15 cellular contexts compared by ENCODE assay signal in genomic region chr1:1185101-1185765, GRCh38. TPM values are rescaled to one million over a fixed set of nuclear protein-coding genes. Genes with fewer than 3 reads are reported as not detected.
DNase-seq lines count a peak whose midpoint lies in the region; ATAC-seq, FAIRE-seq and TF ChIP-seq lines count a peak whose summit lies in the region.
"Had no signal": no experiment of that assay in that cellular context is flagged by ENCODE, and none has a peak within 500 bp of the region (broad histone marks: within the 10 kb centered on the region; RNA-seq: fewer than 3 reads in every experiment).

No MANE protein-coding gene starts in this region.

- H3K9me3 ChIP-seq in GM12878 (replicated peaks; ENCODE audit: control insufficient read depth, insufficient read depth, low read length) (no peaks in the 10 kb centered on the region), stomach (no peaks in the 10 kb centered on the region)
- H3K9me3 ChIP-seq: sigmoid colon had no signal

- no peak for TF ChIP-seq RAD21 in GM12878 (IDR thresholded peaks at IDR 0.05; ENCODE audit: insufficient read depth, low read depth, low read length)

- TF ChIP-seq EP300 in GM12878 (IDR thresholded peaks at IDR 0.05; ENCODE audit: borderline replicate concordance in 1 of 2, control insufficient read depth in 1 of 2, low read depth in 2 of 2, low read length in 2 of 2) (no peak), stomach (IDR thresholded peaks at IDR 0.05) (no peak)

- CTCF ChIA-PET in GM12878 (lab: Yijun Ruan, JAX) = no interaction called here

- H3K36me3 ChIP-seq in H7 (replicated peaks; ENCODE audit: control insufficient read depth, insufficient read depth, low read length) (no peaks in the 10 kb centered on the region), GM12878 (ENCODE audit: control insufficient read depth in 2 of 2, insufficient read depth in 2 of 2, low read length in 1 of 2) (no peaks in the 10 kb centered on the region), stomach (no peaks in the 10 kb centered on the region)
- H3K36me3 ChIP-seq: sigmoid colon had no signal

- TF ChIP-seq POLR2A in GM12878 (IDR thresholded peaks at IDR 0.05; ENCODE audit: low read depth, low read length) (no peak), stomach (IDR thresholded peaks at IDR 0.05) (no peak)

- no peaks in the 10 kb centered on the region for H3K4me1 ChIP-seq in GM12878 (ENCODE audit: control insufficient read depth, insufficient read depth, low read length)
- no peaks in the 10 kb centered on the region for H3K4me1 ChIP-seq in stomach
- H3K4me1 ChIP-seq: sigmoid colon had no signal

- no peak overlapping the region for H3K4me2 ChIP-seq in GM12878 (ENCODE audit: control insufficient read depth, insufficient read depth)

- intact Hi-C loops in GM12878 (cut with micrococcal nuclease; ENCODE audit: unreplicated experiment) = no loop called here
- intact Hi-C loops in stomach (cut with DNase I; ENCODE audit: low total_unique reads) = no loop called here

- ATAC-seq in GM12878 = no peak; the same call in 2 of the 3 replicates
- ATAC-seq: activated CD8-positive, alpha-beta T cell treated with anti-CD3 and anti-CD28 coated beads, Interleukin-2, amount 10 ng/mL, durations not matched to agents 7 days and 5 days had no signal

- FAIRE-seq in GM12878 (lab: Jason Lieb, UNC) = no peak

- RAD21 ChIA-PET in GM12878 (lab: Charles Lee; ENCODE audit: unreplicated experiment) = no interaction called here

- H4K20me1 ChIP-seq in GM12878 (ENCODE audit: control insufficient read depth, insufficient read depth) = no peaks in the 10 kb centered on the region

- no peaks in the 10 kb centered on the region for H3K79me2 ChIP-seq in GM12878 (ENCODE audit: control insufficient read depth, insufficient read depth, low read length)

- no TSS peak for BruUV-seq in GM12878 (replicated peaks; lab: Mats Ljungman, UMichigan)

- POLR2A ChIA-PET in GM12878 (lab: Charles Lee) = no interaction called here

- peak; percentile 55 for DNase-seq in H7
- DNase-seq in GM12878 (ENCODE audit: low read depth, low spot score) = no peak
- peak; percentile 6 for DNase-seq in inferior parietal cortex (ENCODE audit: extremely low spot score)
- DNase-seq in pons (ENCODE audit: low spot score) = peak; percentile 56
- DNase-seq in stomach = no peak
- DNase-seq in dedifferentiated amniotic fluid mesenchymal stem cell (ENCODE audit: extremely low spot score) = no peak
- DNase-seq in cortex of kidney (lab: John Stamatoyannopoulos, UW) = no peak
- DNase-seq in effector CD8-positive, alpha-beta T cell (lab: John Stamatoyannopoulos, UW) = no peak
- DNase-seq: activated CD8-positive, alpha-beta T cell treated with anti-CD3 and anti-CD28 coated beads, Interleukin-2, amount 10 ng/mL, durations not matched to agents 7 days and 5 days; activated gamma-delta T cell; NCI-H1092; sigmoid colon; stimulated activated naive CD4-positive, alpha-beta T cell treated with Interleukin-2 at 50 U/mL for 16 hours had no signal

- H3K27me3 ChIP-seq in H7 (ENCODE audit: control insufficient read depth, insufficient read depth, low read length) = no peaks in the 10 kb centered on the region
- no peaks in the 10 kb centered on the region; a peak in 1 of 4 replicates for H3K27me3 ChIP-seq in GM12878 (replicated peaks in 1 of 2; ENCODE audit: control insufficient read depth in 2 of 2, insufficient read depth in 2 of 2, low read length in 1 of 2)
- peaks cover 0 to 31% (median 0%) of the 10 kb centered on the region in 3 donors for H3K27me3 ChIP-seq in stomach

- H3K27ac ChIP-seq in GM12878 (ENCODE audit: control insufficient read depth, insufficient read depth) (no peak overlapping the region), stomach (no peak overlapping the region)
- H3K27ac ChIP-seq: sigmoid colon had no signal

- no peak overlapping the region for H3K4me3 ChIP-seq in H7 (ENCODE audit: insufficient read depth, low read depth, low read length)
- no peak overlapping the region for H3K4me3 ChIP-seq in GM12878
- H3K4me3 ChIP-seq in stomach = no peak overlapping the region
- H3K4me3 ChIP-seq: sigmoid colon had no signal

- no peak overlapping the region for H2AFZ ChIP-seq in GM12878 (ENCODE audit: control insufficient read depth, low read depth, low read length)

- SMC1A ChIA-PET in GM12878 (lab: Charles Lee; ENCODE audit: uncharacterized antibody, unreplicated experiment) = no interaction called here

- in situ Hi-C loops in GM12878 (cut with MboI) = no loop called here

- WGBS in GM12878 (ENCODE audit: insufficient coverage, insufficient replicate concordance, low lambda C conversion rate, missing lambda C conversion rate) = 59% methylated on average over 30 of the region's 31 CpGs
- WGBS in stomach, 5 donors = 85 to 92% (median 90%) methylated on average over 26 to 31 of the region's 31 CpGs

- no peak for TF ChIP-seq CTCF in GM12878 (IDR thresholded peaks at IDR 0.05 in 2 of 3, conservative IDR thresholded peaks at IDR 0.05 in 1 of 3; ENCODE audit: control insufficient read depth in 2 of 3, extremely low read depth in 1 of 3, insufficient read depth in 1 of 3, low read depth in 3 of 3, low read length in 3 of 3)
- no peak for TF ChIP-seq CTCF in stomach (IDR thresholded peaks at IDR 0.05)

- no peak overlapping the region for H3K9ac ChIP-seq in GM12878 (ENCODE audit: control insufficient read depth, insufficient read depth, low read length)

RNA-seq across cellular contexts. Expression of gene TTLL10, which starts 11.6 kb away (rescaled TPM):
- total RNA-seq in H7 (2014; rRNA removed; shearing (Covaris generic)) = not detected in 2 replicates
- total RNA-seq in GM12878 (2013; cell fraction: nucleolus; rRNA removed) = not detected in 2 replicates
- total RNA-seq in GM12878 (2014; rRNA removed) (not detected in 2 replicates), GM12878 (2014; rRNA removed; fragmentation: Illumina TruSeq; extraction: Trizol) (not detected in 2 replicates), GM12878 (2021) (not detected in 2 replicates), stomach (1 to 10 TPM in 1 of 5 donors, not detected in 4; 6.4 TPM)
- not detected for polyA plus RNA-seq in GM12878 (2011; ENCODE audit: low read depth)
- polyA plus RNA-seq in GM12878 (2011; rRNA removed) (not detected in 2 replicates), GM12878 (2014; fragmentation: Illumina TruSeq; extraction: Trizol) (not detected in 2 replicates), GM12878 (2014; fragmentation: Nextera tagmentation; extraction: Ambion mirVana) (not detected), GM12878 (2014; rRNA removed) (not detected in 2 replicates), GM12878 (2016; fragmentation: Nextera tagmentation; extraction: Ambion mirVana) (not detected), stomach (under 1 TPM in 2 of 3 donors, not detected in 1; 0.13 to 0.46 TPM)
- not detected in 2 replicates for polyA plus RNA-seq in GM12878 (2011; cell fraction: cytosol; rRNA removed)
- polyA plus RNA-seq in GM12878 (2011; cell fraction: nucleus; rRNA removed) = not detected in 2 replicates
- polyA plus RNA-seq in GM12878 (2012) = not detected in 2 replicates
- not detected in 2 replicates for polyA minus RNA-seq in GM12878 (2011; rRNA and poly(A)+ RNA removed)
- not detected in 2 replicates for polyA minus RNA-seq in GM12878 (2011; cell fraction: cytosol; rRNA and poly(A)+ RNA removed)
- polyA minus RNA-seq in GM12878 (2011; cell fraction: nucleus; rRNA and poly(A)+ RNA removed) = not detected in 2 replicates
- total RNA-seq: fibroblast of villous mesenchyme, H4, sigmoid colon had no signal

RNA-seq across cellular contexts. Expression of gene TNFRSF18, which starts 21.2 kb away (rescaled TPM):
- not detected in 2 replicates for total RNA-seq in H7 (2014; rRNA removed; shearing (Covaris generic))
- 10.6 and 12.0 TPM in 2 replicates for total RNA-seq in GM12878 (2013; cell fraction: nucleolus; rRNA removed)
- total RNA-seq in GM12878 (2014; rRNA removed) = 4.6 and 4.8 TPM in 2 replicates
- 0.37 and 0.72 TPM in 2 replicates for total RNA-seq in GM12878 (2014; rRNA removed; fragmentation: Illumina TruSeq; extraction: Trizol)
- total RNA-seq in GM12878 (2021) = 6.1 and 6.3 TPM in 2 replicates
- 1.9 TPM for polyA plus RNA-seq in GM12878 (2011; ENCODE audit: low read depth)
- polyA plus RNA-seq in GM12878 (2011; rRNA removed) = 2.0 and 4.5 TPM in 2 replicates
- polyA plus RNA-seq in GM12878 (2011; cell fraction: cytosol; rRNA removed) = 8.1 and 12.6 TPM in 2 replicates
- 21.6 and 27.6 TPM in 2 replicates for polyA plus RNA-seq in GM12878 (2011; cell fraction: nucleus; rRNA removed)
- 5.4 and 5.5 TPM in 2 replicates for polyA plus RNA-seq in GM12878 (2012)
- 0.53 TPM in 1 of 2 replicates, not detected in the other for polyA plus RNA-seq in GM12878 (2014; fragmentation: Illumina TruSeq; extraction: Trizol)
- under 1 TPM in 1 of 2 experiments, not detected in 1; 0.18 TPM for polyA plus RNA-seq in GM12878 (2014; fragmentation: Nextera tagmentation; extraction: Ambion mirVana)
- polyA plus RNA-seq in GM12878 (2014; rRNA removed) = 7.0 and 7.5 TPM in 2 replicates
- polyA plus RNA-seq in GM12878 (2016; fragmentation: Nextera tagmentation; extraction: Ambion mirVana) = 1 to 10 TPM; 1.3 to 1.5 TPM
- 1.2 and 5.0 TPM in 2 replicates for polyA minus RNA-seq in GM12878 (2011; rRNA and poly(A)+ RNA removed)
- 1.4 and 4.8 TPM in 2 replicates for polyA minus RNA-seq in GM12878 (2011; cell fraction: cytosol; rRNA and poly(A)+ RNA removed)
- 1.7 and 2.2 TPM in 2 replicates for polyA minus RNA-seq in GM12878 (2011; cell fraction: nucleus; rRNA and poly(A)+ RNA removed)
- 10 to 100 TPM in 1 of 5 donors, 1 to 10 TPM in 1, not detected in 3; 1.7 to 11.9 TPM for total RNA-seq in stomach
- 1 to 10 TPM in 1 of 3 donors, under 1 TPM in 1, not detected in 1; 0.37 to 3.6 TPM for polyA plus RNA-seq in stomach
- total RNA-seq: fibroblast of villous mesenchyme, H4 had no signal

RNA-seq across cellular contexts. Expression of gene TNFRSF4, which starts 28.7 kb away (rescaled TPM):
- 0.07 and 0.89 TPM in 2 replicates for total RNA-seq in H7 (2014; rRNA removed; shearing (Covaris generic))
- 8.5 and 8.7 TPM in 2 replicates for total RNA-seq in GM12878 (2013; cell fraction: nucleolus; rRNA removed)
- total RNA-seq in GM12878 (2014; rRNA removed) (6.2 and 6.9 TPM in 2 replicates), GM12878 (2014; rRNA removed; fragmentation: Illumina TruSeq; extraction: Trizol) (0.51 and 0.67 TPM in 2 replicates), GM12878 (2021) (6.1 and 6.5 TPM in 2 replicates), stomach (under 1 TPM in 1 of 5 donors, not detected in 4; 0.55 TPM)
- 0.39 TPM for polyA plus RNA-seq in GM12878 (2011; ENCODE audit: low read depth)
- polyA plus RNA-seq in GM12878 (2011; rRNA removed) (0.33 TPM in 1 of 2 replicates, not detected in the other), GM12878 (2014; fragmentation: Illumina TruSeq; extraction: Trizol) (0.24 TPM in 1 of 2 replicates, not detected in the other), GM12878 (2014; fragmentation: Nextera tagmentation; extraction: Ambion mirVana) (under 1 TPM in 1 of 2 experiments, not detected in 1; 0.05 TPM), GM12878 (2014; rRNA removed) (6.5 and 7.3 TPM in 2 replicates), GM12878 (2016; fragmentation: Nextera tagmentation; extraction: Ambion mirVana) (1 to 10 TPM; 2.5 to 2.8 TPM), stomach (1 to 10 TPM; 1.7 to 4.5 (median 4.2) TPM)
- polyA plus RNA-seq in GM12878 (2011; cell fraction: cytosol; rRNA removed) = 0.37 and 0.75 TPM in 2 replicates
- 1.3 and 1.6 TPM in 2 replicates for polyA plus RNA-seq in GM12878 (2011; cell fraction: nucleus; rRNA removed)
- polyA plus RNA-seq in GM12878 (2012) = 3.1 and 3.3 TPM in 2 replicates
- not detected in 2 replicates for polyA minus RNA-seq in GM12878 (2011; rRNA and poly(A)+ RNA removed)
- not detected in 2 replicates for polyA minus RNA-seq in GM12878 (2011; cell fraction: cytosol; rRNA and poly(A)+ RNA removed)
- 0.24 and 0.67 TPM in 2 replicates for polyA minus RNA-seq in GM12878 (2011; cell fraction: nucleus; rRNA and poly(A)+ RNA removed)
- total RNA-seq: H4 had no signal

RNA-seq across cellular contexts. Expression of gene SDF4, which starts 46.6 kb away (rescaled TPM):
- total RNA-seq in H7 (2014; rRNA removed; shearing (Covaris generic)) = 102 and 127 TPM in 2 replicates
- 53.9 and 54.1 TPM in 2 replicates for total RNA-seq in GM12878 (2013; cell fraction: nucleolus; rRNA removed)
- total RNA-seq in GM12878 (2014; rRNA removed) (43.1 and 48.7 TPM in 2 replicates), GM12878 (2014; rRNA removed; fragmentation: Illumina TruSeq; extraction: Trizol) (25.8 and 31.8 TPM in 2 replicates), GM12878 (2021) (92.2 and 97.2 TPM in 2 replicates), stomach (100 to 1,000 TPM in 2 of 5 donors, 10 to 100 TPM in 3; 50.3 to 404 (median 65.3) TPM)
- 16.2 TPM for polyA plus RNA-seq in GM12878 (2011; ENCODE audit: low read depth)
- polyA plus RNA-seq in GM12878 (2011; rRNA removed) (16.4 and 28.8 TPM in 2 replicates), GM12878 (2014; fragmentation: Illumina TruSeq; extraction: Trizol) (5.9 and 27.2 TPM in 2 replicates), GM12878 (2014; fragmentation: Nextera tagmentation; extraction: Ambion mirVana) (1 to 10 TPM in 1 of 2 experiments, under 1 TPM in 1; 0.44 to 2.0 TPM), GM12878 (2014; rRNA removed) (51.5 and 65.0 TPM in 2 replicates), GM12878 (2016; fragmentation: Nextera tagmentation; extraction: Ambion mirVana) (10 to 100 TPM; 78.5 to 87.8 TPM), stomach (10 to 100 TPM; 50.4 to 83.6 (median 61.9) TPM)
- polyA plus RNA-seq in GM12878 (2011; cell fraction: cytosol; rRNA removed) = 30.5 and 38.1 TPM in 2 replicates
- polyA plus RNA-seq in GM12878 (2011; cell fraction: nucleus; rRNA removed) = 93.2 and 136 TPM in 2 replicates
- polyA plus RNA-seq in GM12878 (2012) = 57.3 and 60.4 TPM in 2 replicates
- 24.1 and 24.7 TPM in 2 replicates for polyA minus RNA-seq in GM12878 (2011; rRNA and poly(A)+ RNA removed)
- polyA minus RNA-seq in GM12878 (2011; cell fraction: cytosol; rRNA and poly(A)+ RNA removed) = 15.0 and 18.9 TPM in 2 replicates
- polyA minus RNA-seq in GM12878 (2011; cell fraction: nucleus; rRNA and poly(A)+ RNA removed) = 27.2 and 42.8 TPM in 2 replicates

RNA-seq across cellular contexts. Expression of gene B3GALT6, which starts 46.8 kb away (rescaled TPM):
- 40.3 and 47.2 TPM in 2 replicates for total RNA-seq in H7 (2014; rRNA removed; shearing (Covaris generic))
- 13.9 and 14.3 TPM in 2 replicates for total RNA-seq in GM12878 (2013; cell fraction: nucleolus; rRNA removed)
- total RNA-seq in GM12878 (2014; rRNA removed) = 18.3 and 20.8 TPM in 2 replicates
- total RNA-seq in GM12878 (2014; rRNA removed; fragmentation: Illumina TruSeq; extraction: Trizol) = 6.7 and 7.8 TPM in 2 replicates
- total RNA-seq in GM12878 (2021) = 18.7 and 20.6 TPM in 2 replicates
- 2.2 TPM for polyA plus RNA-seq in GM12878 (2011; ENCODE audit: low read depth)
- 1.5 and 2.2 TPM in 2 replicates for polyA plus RNA-seq in GM12878 (2011; rRNA removed)
- 2.8 and 4.3 TPM in 2 replicates for polyA plus RNA-seq in GM12878 (2011; cell fraction: cytosol; rRNA removed)
- polyA plus RNA-seq in GM12878 (2011; cell fraction: nucleus; rRNA removed) = 5.4 and 7.7 TPM in 2 replicates
- polyA plus RNA-seq in GM12878 (2012) = 5.4 and 6.2 TPM in 2 replicates
- 5.8 and 6.8 TPM in 2 replicates for polyA plus RNA-seq in GM12878 (2014; fragmentation: Illumina TruSeq; extraction: Trizol)
- polyA plus RNA-seq in GM12878 (2014; fragmentation: Nextera tagmentation; extraction: Ambion mirVana) = 1 to 10 TPM in 1 of 2 experiments, under 1 TPM in 1; 0.53 to 1.6 TPM
- 14.2 and 17.1 TPM in 2 replicates for polyA plus RNA-seq in GM12878 (2014; rRNA removed)
- polyA plus RNA-seq in GM12878 (2016; fragmentation: Nextera tagmentation; extraction: Ambion mirVana) = 1 to 10 TPM; 1.1 to 1.6 TPM
- 2.4 and 2.9 TPM in 2 replicates for polyA minus RNA-seq in GM12878 (2011; rRNA and poly(A)+ RNA removed)
- 1.2 and 2.7 TPM in 2 replicates for polyA minus RNA-seq in GM12878 (2011; cell fraction: cytosol; rRNA and poly(A)+ RNA removed)
- polyA minus RNA-seq in GM12878 (2011; cell fraction: nucleus; rRNA and poly(A)+ RNA removed) = 12.7 and 22.7 TPM in 2 replicates
- total RNA-seq in stomach = 10 to 100 TPM in 1 of 5 donors, 1 to 10 TPM in 3, not detected in 1; 1.8 to 13.8 (median 8.1) TPM
- polyA plus RNA-seq in stomach = 1 to 10 TPM; 3.7 to 9.7 (median 6.7) TPM

Comparison
In these comparisons a context has a peak if more than half of its experiments do, and no peak if none do; other contexts are left out.
1. DNase-seq: peak in H7 (single experiment), inferior parietal cortex (single experiment) and pons (single experiment); none in GM12878 (single experiment), stomach (single experiment), dedifferentiated amniotic fluid mesenchymal stem cell (single experiment), cortex of kidney (single experiment) and effector CD8-positive, alpha-beta T cell (single experiment).